ENCODE assay signal across 9 cellular contexts in genomic region chr2:135985826-135986393, GRCh38. TPM values are rescaled to one million over a fixed set of nuclear protein-coding genes. Genes with fewer than 3 reads are reported as not detected.
DNase-seq lines count a peak whose midpoint lies in the region; ATAC-seq, FAIRE-seq and TF ChIP-seq lines count a peak whose summit lies in the region.
"Had no signal": no experiment of that assay in that cellular context is flagged by ENCODE, and none has a peak within 500 bp of the region (broad histone marks: within the 10 kb centered on the region; RNA-seq: fewer than 3 reads in every experiment).

No MANE protein-coding gene starts in this region.

- in situ Hi-C loops in K562 (cut with MboI) = no loop called here

- BruUV-seq in K562 (replicated peaks; lab: Mats Ljungman, UMichigan) = TSS peak; percentile 82

- 15% methylated on average over 19 of the region's 19 CpGs for WGBS in K562 (ENCODE audit: insufficient coverage, low coverage, missing lambda C conversion rate)
- WGBS in right lobe of liver (ENCODE audit: insufficient coverage, low coverage, low lambda C conversion rate, missing lambda C conversion rate) = 19% methylated on average over 17 of the region's 19 CpGs

- H3K9ac ChIP-seq in K562 (ENCODE audit: insufficient read depth in 1 of 2, low read depth in 2 of 2, low read length in 2 of 2) = peak overlapping the region; percentile 100

- no peaks in the 10 kb centered on the region for H4K20me1 ChIP-seq in K562 (replicated peaks; ENCODE audit: control insufficient read depth, insufficient read depth, low read length)

- peaks cover 44% of the 10 kb centered on the region for H3K79me2 ChIP-seq in K562 (ENCODE audit: control insufficient read depth, insufficient read depth, low read length)

- H3K4me1 ChIP-seq in K562 (replicated peaks in 1 of 2; ENCODE audit: control insufficient read depth in 2 of 2, insufficient read depth in 2 of 2, low read length in 2 of 2) (peaks cover 9 to 10% of the 10 kb centered on the region in 2 experiments; a peak in 3 of 5 replicates), right lobe of liver (peaks cover 0 to 14% (median 4%) of the 10 kb centered on the region in 4 donors)

- H3K36me3 ChIP-seq in K562 (ENCODE audit: control insufficient read depth, insufficient read depth, low read length) (peaks cover 26% of the 10 kb centered on the region), right lobe of liver (peaks cover 0 to 2% (median 0%) of the 10 kb centered on the region in 4 donors)

- ATAC-seq in GM19023 (IDR thresholded peaks at IDR 0.05; ENCODE audit: unreplicated experiment) (peak; percentile 51), HG03097 (IDR thresholded peaks at IDR 0.05; ENCODE audit: low FRiP score, unreplicated experiment) (peak; percentile 25), K562 (peak; percentile 72), right lobe of liver (peak; percentile 34 to 65 (median 54))

- TF ChIP-seq EP300 in K562 (IDR thresholded peaks at IDR 0.05; ENCODE audit: low read length) = 0 out of 2 replicates have a peak, but pooled peaks have one; percentile 1

- H3K4me3 ChIP-seq in K562 (peak overlapping the region; percentile 94), right lobe of liver (peak overlapping the region; percentile 47 to 97 (median 91))

- CTCF ChIA-PET in K562 (lab: Yijun Ruan, JAX; ENCODE audit: low intra/inter-chr PET ratio) = no interaction called here

- H3K27ac ChIP-seq in K562 (ENCODE audit: extremely low read depth, low read depth, low read length) (peak overlapping the region; percentile 99), right lobe of liver (peak overlapping the region; percentile 97 to 99 (median 98))

- no peak for TF ChIP-seq RAD21 in K562 (CRISPR knock-in tag; conservative IDR thresholded peaks at IDR 0.05 in 1 of 2, IDR thresholded peaks at IDR 0.05 in 1 of 2)

- TF ChIP-seq POLR2A in K562 (conservative IDR thresholded peaks at IDR 0.05) (no peak), right lobe of liver (IDR thresholded peaks at IDR 0.05) (no peak)

- intact Hi-C loops in K562 (cut with micrococcal nuclease) (loop anchor here (5.0 kb wide), 1 partner anchor 109 kb away; the partner anchor contains the start of gene MCM6), right lobe of liver (cut with DNase I) (no loop called here)

- no peak for FAIRE-seq in K562 (lab: Jason Lieb, UNC)
- FAIRE-seq: islet of Langerhans had no signal

- H3K27me3 ChIP-seq in K562 (ENCODE audit: control insufficient read depth in 2 of 2, insufficient read depth in 2 of 2, low read length in 2 of 2) = no peaks in the 10 kb centered on the region
- H3K27me3 ChIP-seq in right lobe of liver = no peaks in the 10 kb centered on the region

- no peaks in the 10 kb centered on the region for H3K9me1 ChIP-seq in K562 (ENCODE audit: control insufficient read depth, insufficient read depth, low read length)

- TF ChIP-seq CTCF in K562 (IDR thresholded peaks at IDR 0.05 in 2 of 3, conservative IDR thresholded peaks at IDR 0.05 in 1 of 3; ENCODE audit: insufficient read depth in 2 of 3, low read depth in 1 of 3, low read length in 3 of 3) = no peak
- no peak for TF ChIP-seq CTCF in right lobe of liver (IDR thresholded peaks at IDR 0.05)

- DNase-seq in SKM-1 (lab: John Stamatoyannopoulos, UW; ENCODE audit: unreplicated experiment) (peak; percentile 73), K562 (ENCODE audit: extremely low read depth in 1 of 4, low spot score in 3 of 4) (no peak), right lobe of liver (no peak), NCI-H2081 treated with DMSO at 0.1 percent for 48 hours (lab: John Stamatoyannopoulos, UW) (no peak), NCI-H2196 treated with DMSO at 0.1 percent for 48 hours (lab: John Stamatoyannopoulos, UW; ENCODE audit: unreplicated experiment) (no peak)
- peak; percentile 70 for DNase-seq in stimulated activated CD8-positive, alpha-beta memory T cell treated with anti-CD3 and anti-CD28 coated beads, Interleukin-4, amount 100 ng/mL, for 24 hours (ENCODE audit: low read depth)

- no peaks in the 10 kb centered on the region for H3K9me3 ChIP-seq in K562 (replicated peaks; ENCODE audit: control insufficient read depth, insufficient read depth, low read depth, low read length)
- H3K9me3 ChIP-seq in right lobe of liver = no peaks in the 10 kb centered on the region

- POLR2A ChIA-PET in K562 (lab: Yijun Ruan, JAX) = interaction anchor here (0.6 to 1.6 kb wide), 5 partner anchors 10 to 950 kb away, joined by 3 to 5 read pairs (median 3); no protein-coding TSS in a partner anchor

- H2AFZ ChIP-seq in K562 (ENCODE audit: low read depth, low read length) = peak overlapping the region; percentile 93

- peak overlapping the region; percentile 97 for H3K4me2 ChIP-seq in K562 (ENCODE audit: insufficient read depth, low read length)

TF ChIP-seq in K562, 482 proteins besides CTCF, POLR2A, EP300 and RAD21 (continues in another document):
- TF ChIP-seq ZNF589 (CRISPR knock-in tag; IDR thresholded peaks at IDR 0.05; ENCODE audit: low read depth) (no peak), THAP7 (CRISPR knock-in tag; IDR thresholded peaks at IDR 0.05) (no peak), E2F8 (IDR thresholded peaks at IDR 0.05; ENCODE audit: low read depth, partially characterized antibody) (peak; percentile 63), ELF4 (CRISPR knock-in tag; IDR thresholded peaks at IDR 0.05) (no peak), HDAC2 (IDR thresholded peaks at IDR 0.05) (0 out of 2 replicates have a peak, but pooled peaks have one; percentile 12), FOS (IDR thresholded peaks at IDR 0.05; ENCODE audit: extremely low read depth, insufficient read length) (no peak), ZKSCAN1 (IDR thresholded peaks at IDR 0.05; ENCODE audit: low read depth, low read length) (no peak), FOXO4 (CRISPR knock-in tag; IDR thresholded peaks at IDR 0.05) (no peak), TGIF2 (CRISPR knock-in tag; IDR thresholded peaks at IDR 0.05) (no peak), CBFB (CRISPR knock-in tag; IDR thresholded peaks at IDR 0.05) (no peak), NRF1 (conservative IDR thresholded peaks at IDR 0.05 in 1 of 2, IDR thresholded peaks at IDR 0.05 in 1 of 2) (peak in 1 of 2 experiments; percentile 73), HDAC3 (IDR thresholded peaks at IDR 0.05; ENCODE audit: borderline replicate concordance, partially characterized antibody) (no peak), SAFB2 (IDR thresholded peaks at IDR 0.05; ENCODE audit: borderline replicate concordance, low read depth, low read length, severe bottlenecking) (no peak)

RNA-seq across cellular contexts. Expression of gene DARS1, which starts 0.5 kb away (rescaled TPM):
- total RNA-seq in K562 (2011; cell fraction: chromatin; rRNA removed; ENCODE audit: low replicate concordance) = 52.8 and 147 TPM in 2 replicates
- 22.5 and 30.5 TPM in 2 replicates for total RNA-seq in K562 (2011; cell fraction: nucleolus; rRNA removed)
- total RNA-seq in K562 (2011; cell fraction: nucleoplasm; rRNA removed) = 54.0 and 61.3 TPM in 2 replicates
- total RNA-seq in K562 (2014; rRNA removed) (74.3 and 93.2 TPM in 2 replicates), K562 (2014; rRNA removed; fragmentation: Illumina TruSeq; extraction: Trizol) (150 and 171 TPM in 2 replicates), K562 (2015; rRNA removed; fragmentation: Illumina TruSeq; extraction: Trizol) (106 and 116 TPM in 2 replicates), K562 (2021) (92.7 and 95.3 TPM in 2 replicates), right lobe of liver (10 to 100 TPM; 19.9 to 49.1 (median 34.8) TPM)
- polyA plus RNA-seq in K562 (2011; rRNA removed) (230 and 239 TPM in 2 replicates), K562 (2014; fragmentation: Illumina TruSeq; extraction: Trizol) (141 and 167 TPM in 2 replicates), K562 (2014; fragmentation: Nextera tagmentation; extraction: Ambion mirVana) (10 to 100 TPM; 91.5 to 95.0 TPM), K562 (2014; rRNA removed) (89.7 and 98.0 TPM in 2 replicates)
- 43.0 and 108 TPM in 2 replicates for polyA plus RNA-seq in K562 (2011; cell fraction: cytosol; rRNA removed)
- polyA plus RNA-seq in K562 (2011; cell fraction: nucleus; rRNA removed) = 39.8 and 79.6 TPM in 2 replicates
- polyA plus RNA-seq in K562 (2012) = 91.7 and 100 TPM in 2 replicates
- 346 and 409 TPM in 2 replicates for polyA minus RNA-seq in K562 (2011; rRNA and poly(A)+ RNA removed)
- polyA minus RNA-seq in K562 (2011; cell fraction: cytosol; rRNA and poly(A)+ RNA removed) = 60.3 and 90.3 TPM in 2 replicates
- polyA minus RNA-seq in K562 (2011; cell fraction: nucleus; rRNA and poly(A)+ RNA removed) = 34.6 and 73.8 TPM in 2 replicates

Comparison
In these comparisons a context has a peak if more than half of its experiments do, and no peak if none do; other contexts are left out.
1. DNase-seq: peak in SKM-1 (single experiment) and stimulated activated CD8-positive, alpha-beta memory T cell treated with anti-CD3 and anti-CD28 coated beads, Interleukin-4, amount 100 ng/mL, for 24 hours (single experiment); none in K562 (0 of 4), right lobe of liver (0 of 3), NCI-H2081 treated with DMSO at 0.1 percent for 48 hours (single experiment) and NCI-H2196 treated with DMSO at 0.1 percent for 48 hours (single experiment).
2. Peak in every context shown above with its lines, with median percentiles within 50 percentile points of each other: ATAC-seq.